ENCODE assay signal across 27 cellular contexts in genomic region chr4:118727360-118727759, GRCh38.
"Had no signal": no experiment of that assay in that cellular context is flagged by ENCODE, and none has a peak within 500 bp of the region (broad histone marks: within the 10 kb centered on the region; RNA-seq: fewer than 3 reads in every experiment).

No MANE protein-coding gene starts in this region.

- H3K9ac ChIP-seq: SK-N-SH had no signal

- H3K9me2 ChIP-seq: SK-N-SH had no signal

- H3K4me3 ChIP-seq: adrenal gland, breast epithelium, MG63, Peyer's patch, SJCRH30 had no signal

- H3K4me2 ChIP-seq: SK-N-SH had no signal

- H3K27ac ChIP-seq: adrenal gland, breast epithelium, Peyer's patch, RWPE1, SJCRH30, VCaP had no signal

- DNase-seq: activated CD4-positive, alpha-beta memory T cell treated with anti-CD3 and anti-CD28 coated beads for 36 hours; activated CD4-positive, alpha-beta T cell treated with anti-CD3 and anti-CD28 coated beads, Interleukin-2, amount 10 ng/mL, durations not matched to agents 7 days and 5 days; activated CD4-positive, CD25-positive, alpha-beta regulatory T cell; activated CD8-positive, alpha-beta memory T cell treated with anti-CD3 and anti-CD28 coated beads for 24 hours; activated gamma-delta T cell treated with Interleukin-2 at 50 U/mL for 16 hours; activated naive CD4-positive, alpha-beta T cell treated with anti-CD3 and anti-CD28 coated beads, Interleukin-2, amount 50 U/mL, for 16 hours; activated naive CD8-positive, alpha-beta T cell treated with anti-CD3 and anti-CD28 coated beads, Interleukin-2, amount 10 ng/mL, durations not matched to agents 7 days and 5 days; activated T-cell treated with anti-CD3 and anti-CD28 coated beads, Interleukin-2, amount 50 U/mL, for 72 hours; adrenal gland; anterior cingulate cortex; caudate nucleus; MG63; MV-4-11; NCI-H1092 treated with DMSO at 0.1 percent for 48 hours; NCI-H1417 treated with DMSO at 0.1 percent for 48 hours; NCI-H1694 treated with DMSO at 0.1 percent for 48 hours; NCI-H2029 treated with DMSO at 0.1 percent for 48 hours; NCI-H510A treated with DMSO at 0.1 percent for 48 hours; NCI-H69; Peyer's patch; Right ventricle myocardium superior; SJCRH30; SK-N-SH; T-helper 1 cell had no signal

- H3K4me1 ChIP-seq: adrenal gland, breast epithelium, Peyer's patch, SJCRH30 had no signal

- H3K27me3 ChIP-seq: adrenal gland, breast epithelium, MG63, Peyer's patch, SJCRH30 had no signal

- ATAC-seq: activated T-cell treated with anti-CD3 and anti-CD28 coated beads, Interleukin-2, amount 50 U/mL, for 72 hours had no signal

- H3K9me3 ChIP-seq: adrenal gland, breast epithelium, MG63, Peyer's patch, SJCRH30, SK-N-SH had no signal
